Comparison of ENCODE assay signal across 21 cellular contexts in the genomic region with DNA sequence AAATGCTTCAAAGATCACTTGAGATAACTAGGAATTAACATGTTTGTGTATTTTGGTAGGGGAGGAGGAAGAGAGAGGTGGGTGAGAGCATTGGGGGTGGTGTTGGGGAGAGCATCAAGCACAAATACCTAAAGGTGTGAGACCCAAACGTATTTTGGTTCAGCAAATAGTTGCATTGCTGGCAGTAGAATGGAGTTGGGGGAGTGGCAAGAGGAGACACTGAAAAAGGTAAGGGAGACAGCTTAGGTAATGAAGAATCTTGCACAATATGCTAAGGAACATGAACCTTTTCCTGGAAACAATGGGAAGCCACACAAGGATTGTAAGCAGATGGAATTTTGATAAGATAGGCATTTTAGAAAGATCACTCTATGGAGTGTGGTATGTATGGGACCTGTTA.
"Had no signal": no experiment of that assay in that cellular context is flagged by ENCODE, and none has a peak within 500 bp of the region (broad histone marks: within the 10 kb centered on the region; RNA-seq: fewer than 3 reads in every experiment).

No MANE protein-coding gene starts in this region.

- DNase-seq: activated CD4-positive, alpha-beta memory T cell treated with anti-CD3 and anti-CD28 coated beads for 36 hours; activated CD4-positive, alpha-beta T cell treated with anti-CD3 and anti-CD28 coated beads for 1 hour; activated naive CD4-positive, alpha-beta T cell treated with Interleukin-2 at 50 U/mL for 16 hours; activated naive CD8-positive, alpha-beta T cell treated with anti-CD3 and anti-CD28 coated beads, Interleukin-2, amount 50 U/mL, for 24 hours; activated T-cell treated with anti-CD3 and anti-CD28 coated beads for 4 hours; anterior cingulate cortex; hypothalamus; islet precursor cell; left lung; right cardiac atrium; stimulated activated CD4-positive, alpha-beta T cell treated with anti-CD3 and anti-CD28 coated beads, Interleukin-15, amount 100 ng/mL, for 24 hours; stimulated activated CD4-positive, alpha-beta T cell treated with anti-CD3 and anti-CD28 coated beads, Interleukin-4, amount 100 ng/mL, for 1 hour; stimulated activated naive CD8-positive, alpha-beta T cell treated with anti-CD3 and anti-CD28 coated beads, Interleukin-15, amount 100 ng/mL, for 72 hours; T-helper 2 cell; upper lobe of left lung; WERI-Rb-1 had no signal

- H3K27ac Mint-ChIP-seq: activated CD4-positive, alpha-beta memory T cell treated with anti-CD3 and anti-CD28 coated beads for 36 hours; activated naive CD8-positive, alpha-beta T cell treated with anti-CD3 and anti-CD28 coated beads, Interleukin-2, amount 50 U/mL, for 24 hours; activated T-helper 1 cell treated with anti-CD3 and anti-CD28 coated beads, Interleukin-12 subunit alpha, Interleukin-12 subunit beta, Interleukin-2, Interleukin-4 antibody, amounts not matched to agents 30 ng/mL and 10 ng/mL and 1 ng/mL, durations not matched to agents 14 hours and 24 hours and 36 hours; brain; stimulated activated naive CD8-positive, alpha-beta T cell treated with anti-CD3 and anti-CD28 coated beads, Interleukin-15, amount 100 ng/mL, for 72 hours had no signal

- H3K4me3 Mint-ChIP-seq: activated CD4-positive, alpha-beta memory T cell treated with anti-CD3 and anti-CD28 coated beads for 36 hours; activated naive CD8-positive, alpha-beta T cell treated with anti-CD3 and anti-CD28 coated beads, Interleukin-2, amount 50 U/mL, for 24 hours; activated T-helper 1 cell treated with anti-CD3 and anti-CD28 coated beads, Interleukin-12 subunit alpha, Interleukin-12 subunit beta, Interleukin-2, Interleukin-4 antibody, amounts not matched to agents 30 ng/mL and 10 ng/mL and 1 ng/mL, durations not matched to agents 14 hours and 24 hours and 36 hours; brain; stimulated activated naive CD8-positive, alpha-beta T cell treated with anti-CD3 and anti-CD28 coated beads, Interleukin-15, amount 100 ng/mL, for 72 hours had no signal

- ATAC-seq: activated naive CD8-positive, alpha-beta T cell treated with anti-CD3 and anti-CD28 coated beads, Interleukin-2, amount 50 U/mL, for 24 hours; left lung; right cardiac atrium; stimulated activated naive CD8-positive, alpha-beta T cell treated with anti-CD3 and anti-CD28 coated beads, Interleukin-15, amount 100 ng/mL, for 72 hours had no signal

- H3K4me3 ChIP-seq: coronary artery, left lung, prostate gland, skin epidermis, upper lobe of left lung had no signal

- H3K36me3 ChIP-seq: left lung, prostate gland, upper lobe of left lung had no signal

- H3K27ac ChIP-seq: coronary artery, left lung, prostate gland, upper lobe of left lung, WERI-Rb-1 had no signal

- H3K9me3 Mint-ChIP-seq: activated CD4-positive, alpha-beta memory T cell treated with anti-CD3 and anti-CD28 coated beads for 36 hours; activated naive CD8-positive, alpha-beta T cell treated with anti-CD3 and anti-CD28 coated beads, Interleukin-2, amount 50 U/mL, for 24 hours; activated T-helper 1 cell treated with anti-CD3 and anti-CD28 coated beads, Interleukin-12 subunit alpha, Interleukin-12 subunit beta, Interleukin-2, Interleukin-4 antibody, amounts not matched to agents 30 ng/mL and 10 ng/mL and 1 ng/mL, durations not matched to agents 14 hours and 24 hours and 36 hours; brain; stimulated activated naive CD8-positive, alpha-beta T cell treated with anti-CD3 and anti-CD28 coated beads, Interleukin-15, amount 100 ng/mL, for 72 hours had no signal

- H3K27me3 ChIP-seq: left lung, upper lobe of left lung had no signal

- H3K27me3 Mint-ChIP-seq: activated CD4-positive, alpha-beta memory T cell treated with anti-CD3 and anti-CD28 coated beads for 36 hours; activated naive CD8-positive, alpha-beta T cell treated with anti-CD3 and anti-CD28 coated beads, Interleukin-2, amount 50 U/mL, for 24 hours; stimulated activated naive CD8-positive, alpha-beta T cell treated with anti-CD3 and anti-CD28 coated beads, Interleukin-15, amount 100 ng/mL, for 72 hours had no signal

- H3K36me3 Mint-ChIP-seq: brain had no signal

- H3K9me3 ChIP-seq: left lung, prostate gland, upper lobe of left lung had no signal
